8 cellular contexts compared by ENCODE assay signal in the genomic region with DNA sequence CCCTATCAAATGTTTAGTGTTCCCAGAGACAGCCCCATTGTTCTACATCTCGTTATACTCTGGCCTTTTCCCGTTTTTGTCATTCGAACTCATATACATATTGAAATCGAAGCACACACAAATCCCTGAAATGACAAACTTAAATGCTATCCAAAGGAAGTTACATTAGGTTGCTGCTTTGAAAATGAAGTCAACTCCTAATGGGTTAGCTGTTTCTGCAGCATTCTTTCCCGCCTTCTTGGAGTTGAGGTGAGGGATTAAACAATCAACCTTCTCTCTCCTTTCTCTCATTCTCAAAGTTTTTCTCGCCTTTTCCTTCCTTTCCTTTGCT. TPM values are rescaled to one million over a fixed set of nuclear protein-coding genes. Genes with fewer than 3 reads are reported as not detected.
DNase-seq lines count a peak whose midpoint lies in the region; ATAC-seq and TF ChIP-seq lines count a peak whose summit lies in the region.

No MANE protein-coding gene starts in this region.

- no peaks in the 10 kb centered on the region for H3K9me3 ChIP-seq in iPS-20b (ENCODE audit: insufficient read depth, low read depth, low read length)
- H3K9me3 ChIP-seq in testis, result no peaks in the 10 kb centered on the region

- peaks cover 34% of the 10 kb centered on the region for H3K36me3 ChIP-seq in iPS-20b (ENCODE audit: insufficient read depth, low read depth, low read length)
- no peaks in the 10 kb centered on the region for H3K36me3 ChIP-seq in testis (ENCODE audit: low read depth, missing control alignments)

- H3K9ac ChIP-seq in iPS-20b (ENCODE audit: low read depth, low read length), result peak overlapping the region; percentile 95

- POLR2A ChIA-PET in activated CD8-positive, alpha-beta T cell treated with anti-CD3 and anti-CD28 coated beads, Interleukin-2, amount 10 ng/mL, durations not matched to agents 7 days and 5 days (lab: Charles Lee), result interaction anchor here (1.9 kb wide), 1 partner anchor 36 kb away, joined by 14 read pairs; the partner anchor contains the start of gene M6PR

- TF ChIP-seq POLR2A in testis (IDR thresholded peaks at IDR 0.05), result no peak

- no peaks in the 10 kb centered on the region for H3K27me3 Mint-ChIP-seq in activated T-cell treated with anti-CD3 and anti-CD28 coated beads, Interleukin-2, amount 50 U/mL, for 72 hours (ENCODE audit: low read depth)
- H3K27me3 Mint-ChIP-seq in activated CD8-positive, alpha-beta T cell treated with anti-CD3 and anti-CD28 coated beads, Interleukin-2, amount 10 ng/mL, durations not matched to agents 7 days and 5 days (ENCODE audit: low read depth), result peaks cover 15% of the 10 kb centered on the region

- no peak for TF ChIP-seq CTCF in testis (IDR thresholded peaks at IDR 0.05)

- peak overlapping the region; percentile 97 for H3K27ac ChIP-seq in iPS-20b (ENCODE audit: low read length)
- peak overlapping the region; percentile 79 to 86 for H3K27ac ChIP-seq in testis

- peaks cover 2 to 3% of the 10 kb centered on the region in 2 donors for H3K36me3 Mint-ChIP-seq in activated T-cell treated with anti-CD3 and anti-CD28 coated beads, Interleukin-2, amount 50 U/mL, for 72 hours (ENCODE audit: insufficient read depth in 2 of 2)
- no peaks in the 10 kb centered on the region for H3K36me3 Mint-ChIP-seq in activated CD8-positive, alpha-beta T cell treated with anti-CD3 and anti-CD28 coated beads, Interleukin-2, amount 10 ng/mL, durations not matched to agents 7 days and 5 days (ENCODE audit: low read depth)

- H3K4me3 Mint-ChIP-seq in activated T-cell treated with anti-CD3 and anti-CD28 coated beads, Interleukin-2, amount 50 U/mL, for 72 hours, result peak overlapping the region; percentile 89 to 93
- peak overlapping the region; percentile 81 for H3K4me3 Mint-ChIP-seq in activated CD8-positive, alpha-beta T cell treated with anti-CD3 and anti-CD28 coated beads, Interleukin-2, amount 10 ng/mL, durations not matched to agents 7 days and 5 days

- H3K27me3 ChIP-seq in iPS-20b (ENCODE audit: insufficient read depth, low read length) (no peaks in the 10 kb centered on the region), testis (no peaks in the 10 kb centered on the region)

- no peak for DNase-seq in activated T-cell treated with anti-CD3 and anti-CD28 coated beads, Interleukin-2, amount 50 U/mL, for 72 hours
- DNase-seq in activated T-cell treated with anti-CD3 and anti-CD28 coated beads for 4 hours (no peak), testis (no peak), mucosa of gallbladder (ENCODE audit: low spot score) (no peak), NCI-H2171 (lab: John Stamatoyannopoulos, UW) (no peak)
- no peak for DNase-seq in activated CD8-positive, alpha-beta T cell treated with anti-CD3 and anti-CD28 coated beads, Interleukin-2, amount 10 ng/mL, durations not matched to agents 7 days and 5 days

- ATAC-seq in activated T-cell treated with anti-CD3 and anti-CD28 coated beads, Interleukin-2, amount 50 U/mL, for 72 hours (replicated peaks in 1 of 2), result no peak
- no peak for ATAC-seq in activated CD8-positive, alpha-beta T cell treated with anti-CD3 and anti-CD28 coated beads, Interleukin-2, amount 10 ng/mL, durations not matched to agents 7 days and 5 days
- no peak for ATAC-seq in GM19035 (IDR thresholded peaks at IDR 0.05; ENCODE audit: unreplicated experiment)

- H3K4me3 ChIP-seq in iPS-20b (ENCODE audit: low read length) (peak overlapping the region; percentile 81), testis (peak overlapping the region; percentile 73 to 80)

- H3K4me1 Mint-ChIP-seq in activated T-cell treated with anti-CD3 and anti-CD28 coated beads, Interleukin-2, amount 50 U/mL, for 72 hours (ENCODE audit: low read depth), result peaks cover 17% of the 10 kb centered on the region
- H3K4me1 Mint-ChIP-seq in activated CD8-positive, alpha-beta T cell treated with anti-CD3 and anti-CD28 coated beads, Interleukin-2, amount 10 ng/mL, durations not matched to agents 7 days and 5 days (ENCODE audit: low read depth), result peaks cover 8% of the 10 kb centered on the region

- H3K27ac Mint-ChIP-seq in activated T-cell treated with anti-CD3 and anti-CD28 coated beads, Interleukin-2, amount 50 U/mL, for 72 hours, result peak overlapping the region; percentile 80
- peak overlapping the region; percentile 83 for H3K27ac Mint-ChIP-seq in activated CD8-positive, alpha-beta T cell treated with anti-CD3 and anti-CD28 coated beads, Interleukin-2, amount 10 ng/mL, durations not matched to agents 7 days and 5 days

- H3K4me1 ChIP-seq in iPS-20b (ENCODE audit: insufficient read depth, low read length), result peaks cover 35% of the 10 kb centered on the region
- peaks cover 12% of the 10 kb centered on the region for H3K4me1 ChIP-seq in testis

- intact Hi-C loops in testis (cut with DNase I; ENCODE audit: low total_unique reads), result no loop called here

- WGBS in testis, 2 donors, result 3 to 5% methylated on average over 6 of the region's 6 CpGs

- no peaks in the 10 kb centered on the region for H3K9me3 Mint-ChIP-seq in activated T-cell treated with anti-CD3 and anti-CD28 coated beads, Interleukin-2, amount 50 U/mL, for 72 hours
- H3K9me3 Mint-ChIP-seq in activated CD8-positive, alpha-beta T cell treated with anti-CD3 and anti-CD28 coated beads, Interleukin-2, amount 10 ng/mL, durations not matched to agents 7 days and 5 days (ENCODE audit: insufficient read depth), result no peaks in the 10 kb centered on the region

- CTCF ChIA-PET in activated CD8-positive, alpha-beta T cell treated with anti-CD3 and anti-CD28 coated beads, Interleukin-2, amount 10 ng/mL, durations not matched to agents 7 days and 5 days (lab: Charles Lee), result interaction anchor here (0.6 to 2.9 kb wide), 5 partner anchors 12 to 139 kb away, joined by 3 to 15 read pairs (median 3); no protein-coding TSS in a partner anchor

RNA-seq across cellular contexts. Expression of gene PHC1, which starts 0.6 kb away (rescaled TPM):
- 10 to 100 TPM; 16.7 to 19.7 TPM for total RNA-seq in activated T-cell treated with anti-CD3 and anti-CD28 coated beads, Interleukin-2, amount 50 U/mL, for 72 hours
- total RNA-seq in activated CD8-positive, alpha-beta T cell treated with anti-CD3 and anti-CD28 coated beads, Interleukin-2, amount 10 ng/mL, durations not matched to agents 7 days and 5 days, result 10 to 100 TPM; 12.3 to 12.9 TPM
- total RNA-seq in testis (100 to 1,000 TPM; 134 to 154 TPM), mucosa of gallbladder (47.6 TPM)
- 112 TPM for polyA plus RNA-seq in testis (ENCODE audit: insufficient read depth, low read depth, low replicate concordance)

RNA-seq across cellular contexts. Expression of gene M6PR, which starts 35.8 kb away (rescaled TPM):
- total RNA-seq in activated T-cell treated with anti-CD3 and anti-CD28 coated beads, Interleukin-2, amount 50 U/mL, for 72 hours, result 100 to 1,000 TPM; 149 to 153 TPM
- total RNA-seq in activated CD8-positive, alpha-beta T cell treated with anti-CD3 and anti-CD28 coated beads, Interleukin-2, amount 10 ng/mL, durations not matched to agents 7 days and 5 days, result 100 to 1,000 TPM; 170 to 201 TPM
- total RNA-seq in testis (100 to 1,000 TPM; 166 to 172 TPM), mucosa of gallbladder (139 TPM)
- polyA plus RNA-seq in testis (ENCODE audit: insufficient read depth, low read depth, low replicate concordance), result 127 TPM
